ENCODE assay signal across 9 cellular contexts in the genomic region with DNA sequence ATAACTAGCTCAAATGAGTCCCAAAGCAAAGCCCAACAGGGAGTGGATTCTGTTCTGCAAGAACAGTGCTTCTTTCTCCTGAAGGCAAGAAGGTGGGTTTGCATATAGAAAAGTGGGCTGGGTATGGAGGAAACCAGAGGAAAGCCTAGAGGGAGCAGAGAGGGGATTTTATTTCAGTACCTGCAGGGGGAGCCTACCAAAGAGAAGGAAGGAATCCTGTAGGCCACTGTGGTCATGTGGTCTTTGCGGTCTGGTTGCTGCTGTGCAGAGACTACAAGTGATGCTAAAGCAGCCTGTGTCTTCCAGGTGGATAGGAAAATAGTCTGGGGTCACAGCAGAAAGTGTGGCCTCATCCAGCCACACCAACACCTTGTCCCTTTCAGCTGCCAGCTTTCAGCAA. TPM values are rescaled to one million over a fixed set of nuclear protein-coding genes. Genes with fewer than 3 reads are reported as not detected.
DNase-seq lines count a peak whose midpoint lies in the region; ATAC-seq and TF ChIP-seq lines count a peak whose summit lies in the region.
"Had no signal": no experiment of that assay in that cellular context is flagged by ENCODE, and none has a peak within 500 bp of the region (broad histone marks: within the 10 kb centered on the region; RNA-seq: fewer than 3 reads in every experiment).

No MANE protein-coding gene starts in this region.

- H3K4me1 Mint-ChIP-seq in activated CD4-positive, alpha-beta memory T cell treated with anti-CD3 and anti-CD28 coated beads, Interleukin-2, amount 10 ng/mL, durations not matched to agents 7 days and 5 days, result peaks cover 6% of the 10 kb centered on the region

- POLR2A ChIA-PET in activated CD4-positive, alpha-beta memory T cell treated with anti-CD3 and anti-CD28 coated beads, Interleukin-2, amount 10 ng/mL, durations not matched to agents 7 days and 5 days (lab: Charles Lee), result no interaction called here

- no peaks in the 10 kb centered on the region for H3F3A ChIP-seq in DOHH2 (ENCODE audit: control insufficient read depth, insufficient read depth)

- H3K36me3 Mint-ChIP-seq in activated CD4-positive, alpha-beta memory T cell treated with anti-CD3 and anti-CD28 coated beads, Interleukin-2, amount 10 ng/mL, durations not matched to agents 7 days and 5 days (ENCODE audit: low read depth), result no peaks in the 10 kb centered on the region
- H3K36me3 Mint-ChIP-seq: activated naive CD4-positive, alpha-beta T cell treated with anti-CD3 and anti-CD28 coated beads, Interleukin-2, amount 50 U/mL, for 72 hours had no signal

- peaks cover 20% of the 10 kb centered on the region for H3K27me3 Mint-ChIP-seq in activated CD4-positive, alpha-beta memory T cell treated with anti-CD3 and anti-CD28 coated beads, Interleukin-2, amount 10 ng/mL, durations not matched to agents 7 days and 5 days

- no peak overlapping the region for H3K27ac Mint-ChIP-seq in activated CD4-positive, alpha-beta memory T cell treated with anti-CD3 and anti-CD28 coated beads, Interleukin-2, amount 10 ng/mL, durations not matched to agents 7 days and 5 days
- H3K27ac Mint-ChIP-seq: activated naive CD4-positive, alpha-beta T cell treated with anti-CD3 and anti-CD28 coated beads, Interleukin-2, amount 50 U/mL, for 72 hours had no signal

- H3K27me3 ChIP-seq in DOHH2 (ENCODE audit: control insufficient read depth, low read length) (peaks cover 6% of the 10 kb centered on the region; the same call in 1 of the 2 replicates), HL-60 (ENCODE audit: insufficient read depth, poor library complexity, severe bottlenecking) (no peaks in the 10 kb centered on the region)

- H3K4me2 ChIP-seq in DOHH2 (ENCODE audit: low read length), result no peak overlapping the region

- ATAC-seq in GM21423 (IDR thresholded peaks at IDR 0.05; ENCODE audit: unreplicated experiment) (no peak), GM18907 (IDR thresholded peaks at IDR 0.05; ENCODE audit: unreplicated experiment) (no peak)

- H3K9me3 ChIP-seq in DOHH2 (ENCODE audit: control insufficient read depth, insufficient read depth, low read length), result no peaks in the 10 kb centered on the region

- no peak overlapping the region for H3K4me3 ChIP-seq in DOHH2 (ENCODE audit: low read length)
- no peak overlapping the region for H3K4me3 ChIP-seq in HL-60 (replicated peaks; ENCODE audit: insufficient read depth, low read length)

- CTCF ChIA-PET in activated CD4-positive, alpha-beta memory T cell treated with anti-CD3 and anti-CD28 coated beads, Interleukin-2, amount 10 ng/mL, durations not matched to agents 7 days and 5 days (lab: Charles Lee), result interaction anchor here (0.7 to 7.0 kb wide), 2 partner anchors 13 to 235 kb away, joined by 3 to 64 read pairs; no protein-coding TSS in a partner anchor

- no peaks in the 10 kb centered on the region for H3K79me2 ChIP-seq in DOHH2 (ENCODE audit: control insufficient read depth, low read length)

- H3K9me3 Mint-ChIP-seq in activated CD4-positive, alpha-beta memory T cell treated with anti-CD3 and anti-CD28 coated beads, Interleukin-2, amount 10 ng/mL, durations not matched to agents 7 days and 5 days, result no peaks in the 10 kb centered on the region
- H3K9me3 Mint-ChIP-seq: activated naive CD4-positive, alpha-beta T cell treated with anti-CD3 and anti-CD28 coated beads, Interleukin-2, amount 50 U/mL, for 72 hours had no signal

- TF ChIP-seq CTCF in DOHH2 (IDR thresholded peaks at IDR 0.05; ENCODE audit: low read depth, low read length, poor library complexity, severe bottlenecking) (peak; percentile 35), HL-60 (IDR thresholded peaks at IDR 0.05; ENCODE audit: insufficient read depth, low read length) (no peak)

- H3K27ac ChIP-seq in DOHH2 (ENCODE audit: low read depth, low read length) (no peak overlapping the region), HL-60 (replicated peaks) (no peak overlapping the region)

- no peaks in the 10 kb centered on the region for H4K20me1 ChIP-seq in DOHH2 (ENCODE audit: control insufficient read depth, insufficient read depth, low read depth, low read length)

- DNase-seq in HL-60 (ENCODE audit: low read depth in 1 of 2, low spot score in 1 of 2) (peak; percentile 18 to 65), lung microvascular endothelial cell (ENCODE audit: low read depth in 2 of 2) (peak; percentile 30 to 55), hepatic stellate cell (ENCODE audit: low spot score) (no peak), T1000 (lab: John Stamatoyannopoulos, UW) (no peak)
- peak; percentile 52 for DNase-seq in activated CD4-positive, alpha-beta memory T cell treated with anti-CD3 and anti-CD28 coated beads, Interleukin-2, amount 10 ng/mL, durations not matched to agents 7 days and 5 days

- H3K4me1 ChIP-seq in DOHH2 (ENCODE audit: control insufficient read depth, low read length), result no peaks in the 10 kb centered on the region

- H3K9me2 ChIP-seq in DOHH2 (replicated peaks; ENCODE audit: control insufficient read depth, low read length), result no peaks in the 10 kb centered on the region

- no peaks in the 10 kb centered on the region for H3K36me3 ChIP-seq in DOHH2 (ENCODE audit: control insufficient read depth, low read length)

- no peak overlapping the region for H3K4me3 Mint-ChIP-seq in activated CD4-positive, alpha-beta memory T cell treated with anti-CD3 and anti-CD28 coated beads, Interleukin-2, amount 10 ng/mL, durations not matched to agents 7 days and 5 days

RNA-seq across cellular contexts. Expression of gene ZBTB16, which starts 33.2 kb away (rescaled TPM):
- 10 to 100 TPM; 11.0 to 11.8 TPM for total RNA-seq in activated CD4-positive, alpha-beta memory T cell treated with anti-CD3 and anti-CD28 coated beads, Interleukin-2, amount 10 ng/mL, durations not matched to agents 7 days and 5 days
- 10.0 and 22.0 TPM in 2 replicates for total RNA-seq in lung microvascular endothelial cell

RNA-seq across cellular contexts. Expression of gene HTR3A, which starts 51.4 kb away (rescaled TPM):
- total RNA-seq in activated CD4-positive, alpha-beta memory T cell treated with anti-CD3 and anti-CD28 coated beads, Interleukin-2, amount 10 ng/mL, durations not matched to agents 7 days and 5 days, result not detected
- not detected in 2 replicates for total RNA-seq in lung microvascular endothelial cell
- total RNA-seq: activated naive CD4-positive, alpha-beta T cell treated with anti-CD3 and anti-CD28 coated beads, Interleukin-2, amount 50 U/mL, for 72 hours had no signal

Comparison
In these comparisons a context has a peak if more than half of its experiments do, and no peak if none do; other contexts are left out.
1. DNase-seq: peak in HL-60 (2 of 2), activated CD4-positive, alpha-beta memory T cell treated with anti-CD3 and anti-CD28 coated beads, Interleukin-2, amount 10 ng/mL, durations not matched to agents 7 days and 5 days (single experiment) and lung microvascular endothelial cell (2 of 2); none in hepatic stellate cell (single experiment) and T1000 (single experiment).